Comparison of ENCODE assay signal across 26 cellular contexts in genomic region chr18:21958256-21958655, GRCh38.
"Had no signal": no experiment of that assay in that cellular context is flagged by ENCODE, and none has a peak within 500 bp of the region (broad histone marks: within the 10 kb centered on the region; RNA-seq: fewer than 3 reads in every experiment).

No MANE protein-coding gene starts in this region.

- H3K4me3 ChIP-seq: colonic mucosa, gastrocnemius medialis, left lung, mucosa of descending colon, neural progenitor cell, psoas muscle, skin epidermis, spleen, suprapubic skin, transverse colon had no signal

- H3K27me3 Mint-ChIP-seq: dendritic cell treated with granulocyte-macrophage colony-stimulating factor and Interleukin-4, amounts not matched to agents 40 ng/mL and 50 ng/mL, for 4 days had no signal

- H3K27ac ChIP-seq: colonic mucosa, epithelial cell of prostate, gastrocnemius medialis, left lung, neural progenitor cell, psoas muscle, skin epidermis, spleen, suprapubic skin, transverse colon had no signal

- H3K36me3 Mint-ChIP-seq: mesothelial cell of epicardium; naive thymus-derived CD4-positive, alpha-beta T cell; neural progenitor cell; stimulated activated naive B cell treated with anti-CD40 and anti-IgM and Interleukin-4, amounts not matched to agents 10 μg/mL and 1 μg/mL and 100 μg/mL, for 72 hours had no signal

- H3K4me3 Mint-ChIP-seq: dendritic cell treated with granulocyte-macrophage colony-stimulating factor and Interleukin-4, amounts not matched to agents 40 ng/mL and 50 ng/mL, for 4 days; endodermal cell; mesothelial cell of epicardium; naive thymus-derived CD4-positive, alpha-beta T cell; nephron; neural progenitor cell; stimulated activated naive B cell treated with anti-CD40 and anti-IgM and Interleukin-4, amounts not matched to agents 10 μg/mL and 1 μg/mL and 100 μg/mL, for 72 hours; stimulated activated naive CD8-positive, alpha-beta T cell treated with anti-CD3 and anti-CD28 coated beads, Interleukin-15, Interleukin-2, amounts not matched to agents 100 ng/mL and 50 ng/mL, for 24 hours had no signal

- H3K4me1 ChIP-seq: colonic mucosa, gastrocnemius medialis, left lung, neural progenitor cell, psoas muscle, suprapubic skin, transverse colon had no signal

- DNase-seq: colonic mucosa; effector CD8-positive, alpha-beta T cell; endodermal cell; foreskin fibroblast; gastrocnemius medialis; head of caudate nucleus; left cardiac atrium; left lung; mesenchymal stem cell; mucosa of descending colon; naive thymus-derived CD4-positive, alpha-beta T cell; nucleus accumbens; psoas muscle; right cardiac atrium; spleen; stimulated activated naive B cell treated with anti-CD40 and anti-IgM and Interleukin-4, amounts not matched to agents 10 μg/mL and 1 μg/mL and 100 μg/mL, for 72 hours; transverse colon had no signal

- H3K36me3 ChIP-seq: colonic mucosa, gastrocnemius medialis, left lung, neural progenitor cell, spleen, suprapubic skin, transverse colon had no signal

- H2AFZ ChIP-seq: neural progenitor cell had no signal

- H3K9me3 ChIP-seq: colonic mucosa, gastrocnemius medialis, left lung, mucosa of descending colon, spleen, suprapubic skin had no signal

- FAIRE-seq: islet of Langerhans had no signal

- H3K9ac ChIP-seq: neural progenitor cell had no signal

- H3K27ac Mint-ChIP-seq: dendritic cell treated with granulocyte-macrophage colony-stimulating factor and Interleukin-4, amounts not matched to agents 40 ng/mL and 50 ng/mL, for 4 days; endodermal cell; mesothelial cell of epicardium; nephron; neural progenitor cell; stimulated activated naive B cell treated with anti-CD40 and anti-IgM and Interleukin-4, amounts not matched to agents 10 μg/mL and 1 μg/mL and 100 μg/mL, for 72 hours; stimulated activated naive CD8-positive, alpha-beta T cell treated with anti-CD3 and anti-CD28 coated beads, Interleukin-15, Interleukin-2, amounts not matched to agents 100 ng/mL and 50 ng/mL, for 24 hours had no signal

- H3K9me3 Mint-ChIP-seq: dendritic cell treated with granulocyte-macrophage colony-stimulating factor and Interleukin-4, amounts not matched to agents 40 ng/mL and 50 ng/mL, for 4 days; naive thymus-derived CD4-positive, alpha-beta T cell; stimulated activated naive B cell treated with anti-CD40 and anti-IgM and Interleukin-4, amounts not matched to agents 10 μg/mL and 1 μg/mL and 100 μg/mL, for 72 hours; stimulated activated naive CD8-positive, alpha-beta T cell treated with anti-CD3 and anti-CD28 coated beads, Interleukin-15, Interleukin-2, amounts not matched to agents 100 ng/mL and 50 ng/mL, for 24 hours had no signal

- H3K4me2 ChIP-seq: neural progenitor cell had no signal

- H3K4me1 Mint-ChIP-seq: nephron, neural progenitor cell had no signal

- H3K27me3 ChIP-seq: colonic mucosa, gastrocnemius medialis, left lung, transverse colon had no signal
